8 cellular contexts compared by ENCODE assay signal in genomic region chr19:36215276-36216171, GRCh38. TPM values are rescaled to one million over a fixed set of nuclear protein-coding genes. Genes with fewer than 3 reads are reported as not detected.
DNase-seq lines count a peak whose midpoint lies in the region; ATAC-seq, FAIRE-seq and TF ChIP-seq lines count a peak whose summit lies in the region.

No MANE protein-coding gene starts in this region.

- DNase-seq in DMS79 treated with DMSO at 0.1 percent for 48 hours (lab: John Stamatoyannopoulos, UW) (peak; percentile 47), esophagus muscularis mucosa (ENCODE audit: extremely low spot score) (no peak), ovary (no peak), left lobe of liver (ENCODE audit: low spot score) (no peak), frontal cortex (ENCODE audit: low spot score in 2 of 2) (no peak)

- peaks cover 0 to 12% (median 8%) of the 10 kb centered on the region in 4 donors for H3K36me3 ChIP-seq in esophagus muscularis mucosa
- H3K36me3 ChIP-seq in ovary, result no peaks in the 10 kb centered on the region

- 2% methylated on average over 27 of the region's 27 CpGs for WGBS in esophagus muscularis mucosa
- WGBS in ovary, 3 donors, result 1 to 2% (median 1%) methylated on average over 27 of the region's 27 CpGs

- peak overlapping the region; percentile 91 to 96 (median 94) for H3K27ac ChIP-seq in esophagus muscularis mucosa (replicated peaks in 1 of 4)
- peak overlapping the region; percentile 85 to 88 for H3K27ac ChIP-seq in ovary

- H3K4me3 ChIP-seq in esophagus muscularis mucosa, result peak overlapping the region; percentile 76 to 94 (median 86)
- peak overlapping the region; percentile 79 for H3K4me3 ChIP-seq in ovary

- peaks cover 20 to 62% (median 45%) of the 10 kb centered on the region in 4 donors for H3K4me1 ChIP-seq in esophagus muscularis mucosa
- peaks cover 9% of the 10 kb centered on the region for H3K4me1 ChIP-seq in ovary (ENCODE audit: insufficient read depth)

- no peak for FAIRE-seq in frontal cortex (lab: Jason Lieb, UNC)

- no peaks in the 10 kb centered on the region for H3K27me3 ChIP-seq in esophagus muscularis mucosa
- H3K27me3 ChIP-seq in ovary, result no peaks in the 10 kb centered on the region

- no peak for TF ChIP-seq CTCF in esophagus muscularis mucosa (IDR thresholded peaks at IDR 0.05)
- TF ChIP-seq CTCF in ovary (IDR thresholded peaks at IDR 0.05), result no peak

- H3K9me3 ChIP-seq in esophagus muscularis mucosa (no peaks in the 10 kb centered on the region), ovary (no peaks in the 10 kb centered on the region)

- ATAC-seq in HG02973 (IDR thresholded peaks at IDR 0.05; ENCODE audit: unreplicated experiment), result peak; percentile 1
- no peak for ATAC-seq in SK-N-SH treated with all-trans-retinoic acid at 6 μM for 48 hours
- ATAC-seq in left lobe of liver, result no peak
- ATAC-seq in GM18868 (IDR thresholded peaks at IDR 0.05; ENCODE audit: unreplicated experiment), result no peak

- TF ChIP-seq EP300 in esophagus muscularis mucosa (IDR thresholded peaks at IDR 0.05) (no peak), ovary (IDR thresholded peaks at IDR 0.05) (no peak)

- intact Hi-C loops in esophagus muscularis mucosa (cut with DNase I), result loop anchor here (10.0 kb wide), 1 partner anchor 81 kb away; no protein-coding TSS in a partner anchor
- intact Hi-C loops in ovary (cut with DNase I), result no loop called here

- TF ChIP-seq POLR2A in esophagus muscularis mucosa (IDR thresholded peaks at IDR 0.05; ENCODE audit: low read depth), result no peak
- no peak for TF ChIP-seq POLR2A in ovary (IDR thresholded peaks at IDR 0.05)

TF ChIP-seq in SK-N-SH treated with all-trans-retinoic acid at 6 μM for 48 hours, 23 proteins besides CTCF, POLR2A, EP300 and RAD21:
- TF ChIP-seq ZNF8 (CRISPR knock-in tag; IDR thresholded peaks at IDR 0.05) (no peak), ZFP3 (CRISPR knock-in tag; IDR thresholded peaks at IDR 0.05) (peak; percentile 51; the same call in 1 of the 2 replicates), RARB (CRISPR knock-in tag; IDR thresholded peaks at IDR 0.05) (no peak), BACH2 (CRISPR knock-in tag; IDR thresholded peaks at IDR 0.05; ENCODE audit: borderline replicate concordance) (no peak), CREB5 (CRISPR knock-in tag; IDR thresholded peaks at IDR 0.05; ENCODE audit: low read depth) (no peak), PATZ1 (CRISPR knock-in tag; IDR thresholded peaks at IDR 0.05; ENCODE audit: borderline replicate concordance) (no peak), ISL1 (CRISPR knock-in tag; IDR thresholded peaks at IDR 0.05) (no peak), ZNF565 (CRISPR knock-in tag; conservative IDR thresholded peaks at IDR 0.05; ENCODE audit: low read depth) (no peak), ZC3H10 (CRISPR knock-in tag; IDR thresholded peaks at IDR 0.05) (no peak), TOX (CRISPR knock-in tag; IDR thresholded peaks at IDR 0.05; ENCODE audit: borderline replicate concordance) (no peak), GLIS3 (CRISPR knock-in tag; IDR thresholded peaks at IDR 0.05) (0 out of 2 replicates have a peak, but pooled peaks have one; percentile 75), ZFP30 (CRISPR knock-in tag; IDR thresholded peaks at IDR 0.05) (no peak), CSRNP3 (CRISPR knock-in tag; IDR thresholded peaks at IDR 0.05) (no peak), ARNTL (CRISPR knock-in tag; IDR thresholded peaks at IDR 0.05; ENCODE audit: borderline replicate concordance, low read depth) (no peak), ESRRG (CRISPR knock-in tag; IDR thresholded peaks at IDR 0.05) (0 out of 2 replicates have a peak, but pooled peaks have one; percentile 76), PPARA (CRISPR knock-in tag; IDR thresholded peaks at IDR 0.05; ENCODE audit: borderline replicate concordance) (no peak), TCF4 (CRISPR knock-in tag; IDR thresholded peaks at IDR 0.05; ENCODE audit: borderline replicate concordance) (no peak), ZNF70 (CRISPR knock-in tag; IDR thresholded peaks at IDR 0.05) (0 out of 2 replicates have a peak, but pooled peaks have one; percentile 8), CSDC2 (CRISPR knock-in tag; IDR thresholded peaks at IDR 0.05) (no peak)

RNA-seq across cellular contexts. Expression of gene ZNF146, which starts 0.6 kb away (rescaled TPM):
- total RNA-seq in esophagus muscularis mucosa, result 10 to 100 TPM; 44.9 to 78.2 (median 49.9) TPM
- total RNA-seq in ovary, result 10 to 100 TPM; 52.0 to 73.8 (median 57.7) TPM
- polyA plus RNA-seq in ovary, result 10 to 100 TPM; 38.1 to 56.2 TPM
- 17.2 TPM for total RNA-seq in left lobe of liver
- total RNA-seq in frontal cortex, result 86.0 TPM

RNA-seq across cellular contexts. Expression of gene ZNF565, which starts 1.1 kb away (rescaled TPM):
- total RNA-seq in esophagus muscularis mucosa (1 to 10 TPM; 4.6 to 5.7 (median 5.1) TPM), ovary (10 to 100 TPM in 1 of 7 donors, 1 to 10 TPM in 6; 3.6 to 10.1 (median 7.6) TPM), left lobe of liver (2.6 TPM), frontal cortex (19.6 TPM)
- 1 to 10 TPM; 4.1 to 6.9 TPM for polyA plus RNA-seq in ovary
